8 cellular contexts compared by ENCODE assay signal in the genomic region with DNA sequence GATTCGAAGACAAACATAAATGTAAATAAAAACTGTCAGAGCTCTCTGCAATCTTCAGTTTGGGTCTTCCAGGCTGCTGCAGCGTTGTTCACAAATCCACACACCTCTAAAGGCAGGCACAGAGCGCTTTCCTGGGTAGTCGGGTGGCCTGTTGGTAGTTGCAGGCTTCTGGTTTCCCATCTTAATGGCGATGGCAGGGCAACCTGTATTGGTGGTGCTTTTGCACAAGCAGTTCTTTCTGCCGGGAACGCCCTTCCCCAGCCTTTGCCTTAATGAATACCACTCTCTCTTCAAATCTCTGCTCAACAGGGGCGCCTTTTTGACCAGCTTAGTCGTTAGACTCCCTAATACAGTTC. TPM values are rescaled to one million over a fixed set of nuclear protein-coding genes. Genes with fewer than 3 reads are reported as not detected.
DNase-seq lines count a peak whose midpoint lies in the region; ATAC-seq, FAIRE-seq and TF ChIP-seq lines count a peak whose summit lies in the region.

No MANE protein-coding gene starts in this region.

- TF ChIP-seq CTCF in GM20000 (IDR thresholded peaks at IDR 0.05; ENCODE audit: extremely low read depth, missing control alignments) (no peak), endothelial cell of umbilical vein (IDR thresholded peaks at IDR 0.05; ENCODE audit: extremely low read depth in 1 of 2, insufficient read depth in 1 of 2, low read depth in 1 of 2, low read length in 2 of 2) (no peak), nephron (IDR thresholded peaks at IDR 0.05; ENCODE audit: unreplicated experiment in 3 of 3) (no peak)

- H3K79me2 ChIP-seq in ACC112 (ENCODE audit: control insufficient read depth, insufficient read depth, low read length, unreplicated experiment) (peaks cover 21% of the 10 kb centered on the region), endothelial cell of umbilical vein (ENCODE audit: control insufficient read depth, insufficient read depth, low read length) (peaks cover 3% of the 10 kb centered on the region)

- FAIRE-seq in endothelial cell of umbilical vein (lab: Jason Lieb, UNC), result peak; percentile 61

- ATAC-seq in GM18520 (IDR thresholded peaks at IDR 0.05; ENCODE audit: unreplicated experiment) (no peak), HG02763 (IDR thresholded peaks at IDR 0.05; ENCODE audit: unreplicated experiment) (no peak)

- H3K4me2 ChIP-seq in endothelial cell of umbilical vein (ENCODE audit: insufficient read depth, low read length), result peak overlapping the region; percentile 83

- H3K9me3 ChIP-seq in SK-N-MC (ENCODE audit: low read depth, low read length), result no peaks in the 10 kb centered on the region
- H3K9me3 ChIP-seq in endothelial cell of umbilical vein (replicated peaks; ENCODE audit: control insufficient read depth, insufficient read depth, low read length), result no peaks in the 10 kb centered on the region

- H3K4me3 Mint-ChIP-seq in nephron, result peak overlapping the region; percentile 94 to 98 (median 97)

- intact Hi-C loops in endothelial cell of umbilical vein (cut with micrococcal nuclease), result loop anchor here (2.0 to 5.0 kb wide), 4 partner anchors 51 to 133 kb away; partner anchors contain the start of genes MYBL2 and SRSF6

- BruUV-seq in endothelial cell of umbilical vein (replicated peaks; lab: Mats Ljungman, UMichigan), result TSS peak; percentile 37

- no peaks in the 10 kb centered on the region for H3K27me3 Mint-ChIP-seq in nephron (ENCODE audit: low read depth)

- H3K9me3 Mint-ChIP-seq in nephron, result no peaks in the 10 kb centered on the region

- H3K9ac ChIP-seq in SK-N-MC (ENCODE audit: insufficient read length), result peak overlapping the region; percentile 95
- H3K9ac ChIP-seq in endothelial cell of umbilical vein (replicated peaks; ENCODE audit: extremely low read depth, insufficient read depth, low read length), result peak overlapping the region; percentile 23

- H3K36me3 Mint-ChIP-seq in nephron (ENCODE audit: low read depth), result peaks cover 15% of the 10 kb centered on the region

- peak; percentile 38 for DNase-seq in GM20000 (ENCODE audit: low spot score)
- no peak for DNase-seq in SK-N-MC (ENCODE audit: low read depth, low spot score)
- DNase-seq in endothelial cell of umbilical vein (ENCODE audit: low read depth, low spot score), result no peak
- no peak for DNase-seq in SKM-1 (lab: John Stamatoyannopoulos, UW; ENCODE audit: unreplicated experiment)

- peaks cover 13% of the 10 kb centered on the region for H3K4me1 ChIP-seq in ACC112 (ENCODE audit: control insufficient read depth, insufficient read depth, low read length, unreplicated experiment)
- peaks cover 9% of the 10 kb centered on the region for H3K4me1 ChIP-seq in endothelial cell of umbilical vein (ENCODE audit: control insufficient read depth, extremely low read depth, insufficient read depth, low read length)

- dilution Hi-C loops in endothelial cell of umbilical vein (cut with MboI; ENCODE audit: extremely low pct_ligation_motif_present, low sequenced_read_pairs), result no loop called here

- H3K27ac Mint-ChIP-seq in nephron, result peak overlapping the region; percentile 99 to 100 (median 100)

- CTCF ChIA-PET in endothelial cell of umbilical vein (lab: Charles Lee), result interaction anchor here (1.0 to 1.9 kb wide), 5 partner anchors 39 to 490 kb away, joined by 3 to 25 read pairs (median 6); no protein-coding TSS in a partner anchor

- POLR2A ChIA-PET in endothelial cell of umbilical vein (lab: Charles Lee), result interaction anchor here (1.1 to 1.4 kb wide), 2 partner anchors 76 to 133 kb away, joined by 3 to 9 read pairs; no protein-coding TSS in a partner anchor

- no peak for TF ChIP-seq POLR2A in endothelial cell of umbilical vein (IDR thresholded peaks at IDR 0.05; ENCODE audit: low read depth, low read length)

- H2AFZ ChIP-seq in ACC112 (ENCODE audit: low read length, unreplicated experiment) (peak overlapping the region; percentile 99), endothelial cell of umbilical vein (ENCODE audit: low read depth, low read length) (peak overlapping the region; percentile 95)

- peaks cover 19% of the 10 kb centered on the region for H3K4me1 Mint-ChIP-seq in nephron

- H3K27ac ChIP-seq in ACC112 (ENCODE audit: low read depth, low read length), result peak overlapping the region; percentile 91
- H3K27ac ChIP-seq in SK-N-MC, result peak overlapping the region; percentile 99
- peak overlapping the region; percentile 91 for H3K27ac ChIP-seq in endothelial cell of umbilical vein (ENCODE audit: insufficient read depth, low read depth, low read length)

- H3K4me3 ChIP-seq in ACC112 (ENCODE audit: low read depth, low read length) (peak overlapping the region; percentile 92), SK-N-MC (peak overlapping the region; percentile 95), endothelial cell of umbilical vein (replicated peaks in 1 of 3; ENCODE audit: insufficient read depth in 1 of 3, low read depth in 1 of 3, low read length in 3 of 3) (peak overlapping the region; percentile 36 to 100 (median 80))

- H3K9me1 ChIP-seq in endothelial cell of umbilical vein (replicated peaks; ENCODE audit: control insufficient read depth, extremely low read depth, insufficient read depth, low read length), result no peaks in the 10 kb centered on the region

- no peaks in the 10 kb centered on the region for H4K20me1 ChIP-seq in endothelial cell of umbilical vein (replicated peaks; ENCODE audit: control insufficient read depth, extremely low read depth, insufficient read depth, low read length)

- H3K27me3 ChIP-seq in ACC112 (ENCODE audit: insufficient read depth, low read length) (no peaks in the 10 kb centered on the region), endothelial cell of umbilical vein (ENCODE audit: control insufficient read depth in 2 of 2, insufficient read depth in 2 of 2, low read length in 2 of 2) (peaks cover 2% of the 10 kb centered on the region in 2 experiments)

- H3K36me3 ChIP-seq in ACC112 (ENCODE audit: insufficient read depth, low read length) (peaks cover 4% of the 10 kb centered on the region; the same call in 1 of the 2 replicates), SK-N-MC (ENCODE audit: insufficient read depth, low read length) (peaks cover 8% of the 10 kb centered on the region), endothelial cell of umbilical vein (ENCODE audit: control insufficient read depth in 2 of 2, extremely low read depth in 1 of 2, insufficient read depth in 2 of 2, low read length in 2 of 2) (no peaks in the 10 kb centered on the region)

TF ChIP-seq in endothelial cell of umbilical vein, 7 proteins besides CTCF, POLR2A, EP300 and RAD21:
- TF ChIP-seq, protein P1, sequence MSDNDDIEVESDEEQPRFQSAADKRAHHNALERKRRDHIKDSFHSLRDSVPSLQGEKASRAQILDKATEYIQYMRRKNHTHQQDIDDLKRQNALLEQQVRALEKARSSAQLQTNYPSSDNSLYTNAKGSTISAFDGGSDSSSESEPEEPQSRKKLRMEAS (IDR thresholded peaks at IDR 0.05; ENCODE audit: insufficient read depth, insufficient read length), result no peak
- TF ChIP-seq GATA2 (IDR thresholded peaks at IDR 0.05; ENCODE audit: insufficient read depth, insufficient read length, low read depth, low read length) (no peak), EZH2 (IDR thresholded peaks at IDR 0.05; ENCODE audit: borderline replicate concordance, low read depth, low read length, severe bottlenecking) (no peak), POLR2AphosphoS5 (IDR thresholded peaks at IDR 0.05; ENCODE audit: insufficient read depth, low read depth, low read length) (no peak), JUN (IDR thresholded peaks at IDR 0.05; ENCODE audit: borderline replicate concordance, insufficient read depth, insufficient read length, low read depth) (no peak), MYC (IDR thresholded peaks at IDR 0.05; ENCODE audit: low read depth, low read length) (no peak)

RNA-seq across cellular contexts. Expression of gene IFT52, which starts 0.7 kb away (rescaled TPM):
- total RNA-seq in endothelial cell of umbilical vein, result 29.7 and 30.0 TPM in 2 replicates
- 33.4 and 38.5 TPM in 2 replicates for polyA plus RNA-seq in endothelial cell of umbilical vein
- polyA plus RNA-seq in endothelial cell of umbilical vein (2011; cell fraction: cytosol; rRNA removed), result 36.2 and 37.8 TPM in 2 replicates
- 17.6 and 19.0 TPM in 2 replicates for polyA plus RNA-seq in endothelial cell of umbilical vein (2011; cell fraction: nucleus; rRNA removed)
- polyA plus RNA-seq in endothelial cell of umbilical vein (2012), result 36.1 and 41.7 TPM in 2 replicates
- polyA minus RNA-seq in endothelial cell of umbilical vein, result 42.3 and 54.0 TPM in 2 replicates
- 11.4 TPM for polyA minus RNA-seq in endothelial cell of umbilical vein (2011; cell fraction: cytosol; rRNA and poly(A)+ RNA removed)
- polyA minus RNA-seq in endothelial cell of umbilical vein (2011; cell fraction: nucleus; rRNA and poly(A)+ RNA removed), result 11.1 and 13.7 TPM in 2 replicates

RNA-seq across cellular contexts. Expression of gene SGK2, which starts 31.2 kb away (rescaled TPM):
- total RNA-seq in endothelial cell of umbilical vein, result 0.27 and 0.35 TPM in 2 replicates
- 0.21 TPM in 2 replicates for polyA plus RNA-seq in endothelial cell of umbilical vein
- 0.04 and 0.07 TPM in 2 replicates for polyA plus RNA-seq in endothelial cell of umbilical vein (2011; cell fraction: cytosol; rRNA removed)
- polyA plus RNA-seq in endothelial cell of umbilical vein (2011; cell fraction: nucleus; rRNA removed), result 1.0 and 1.4 TPM in 2 replicates
- polyA plus RNA-seq in endothelial cell of umbilical vein (2012), result 0.29 TPM in 1 of 2 replicates, not detected in the other
- 0.55 and 1.7 TPM in 2 replicates for polyA minus RNA-seq in endothelial cell of umbilical vein
- polyA minus RNA-seq in endothelial cell of umbilical vein (2011; cell fraction: cytosol; rRNA and poly(A)+ RNA removed), result not detected
- 0.48 and 1.4 TPM in 2 replicates for polyA minus RNA-seq in endothelial cell of umbilical vein (2011; cell fraction: nucleus; rRNA and poly(A)+ RNA removed)
